In the genomic region with DNA sequence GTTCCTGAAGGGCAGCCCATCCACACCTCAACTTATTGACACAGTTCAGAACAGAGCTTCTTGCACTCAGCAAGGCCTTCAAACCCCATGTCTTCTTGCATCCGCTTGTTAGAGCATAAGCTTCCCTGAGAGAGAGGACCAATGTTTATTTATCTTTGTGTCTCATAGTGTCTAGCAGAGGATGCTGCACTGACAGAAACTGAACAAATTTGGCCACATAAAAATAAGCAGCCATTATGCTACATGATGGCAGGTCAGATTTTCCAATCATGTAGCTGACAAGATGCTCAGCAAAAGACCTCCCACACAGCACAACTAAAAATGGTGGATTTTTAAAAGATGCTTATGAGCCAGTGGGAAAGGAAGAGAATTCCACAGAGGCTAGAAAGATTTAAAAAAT, we compare ENCODE assay signal across 28 cellular contexts. TPM values are rescaled to one million over a fixed set of nuclear protein-coding genes. Genes with fewer than 3 reads are reported as not detected.
"Had no signal": no experiment of that assay in that cellular context is flagged by ENCODE, and none has a peak within 500 bp of the region (broad histone marks: within the 10 kb centered on the region; RNA-seq: fewer than 3 reads in every experiment).

No MANE protein-coding gene starts in this region.

- H2AFZ ChIP-seq: neural progenitor cell had no signal

- H3K9ac ChIP-seq: neural progenitor cell had no signal

- H3K4me3 ChIP-seq: left ventricle myocardium inferior, neural progenitor cell, ovary, right atrium auricular region, right lobe of liver, smooth muscle cell, tibial nerve, uterus had no signal

- H3K9me3 ChIP-seq: neutrophil, ovary, right atrium auricular region, right lobe of liver, uterus had no signal

- H3K27me3 ChIP-seq: neural progenitor cell, neutrophil, ovary, right atrium auricular region, right lobe of liver, tibial nerve, uterus had no signal

- H3K36me3 ChIP-seq: left ventricle myocardium inferior, neural progenitor cell, neutrophil, ovary, right atrium auricular region, right lobe of liver, tibial nerve, uterus had no signal

- H3K4me2 ChIP-seq: neural progenitor cell, smooth muscle cell had no signal

- DNase-seq: hippocampal formation; immature natural killer cell; kidney; left ventricle myocardium inferior; naive B cell; natural killer cell; nephron progenitor cell; occipital lobe; ovary; right lobe of liver; stimulated activated CD4-positive, alpha-beta T cell treated with anti-CD3 and anti-CD28 coated beads, Interleukin-1b, Interleukin-23, amount 100 ng/mL, for 48 hours; stimulated activated CD4-positive, alpha-beta T cell treated with anti-CD3 and anti-CD28 coated beads, Interleukin-2, amount 100 ng/mL, for 48 hours; stimulated activated CD4-positive, alpha-beta T cell treated with anti-CD3 and anti-CD28 coated beads, Interleukin-4, amount 100 ng/mL, for 4 hours; stimulated activated CD8-positive, alpha-beta memory T cell treated with anti-CD3 and anti-CD28 coated beads, Interleukin-4, amount 100 ng/mL, for 48 hours; stimulated activated naive CD4-positive, alpha-beta T cell treated with Interleukin-2 at 50 U/mL for 16 hours; stimulated activated naive CD8-positive, alpha-beta T cell treated with anti-CD3 and anti-CD28 coated beads, Interleukin-15, amount 100 ng/mL, for 72 hours; substantia nigra; uterus had no signal

- ATAC-seq: natural killer cell; right lobe of liver; stimulated activated memory B cell treated with anti-CD40 and anti-IgM and Interleukin-4, amounts not matched to agents 10 μg/mL and 1 μg/mL and 100 μg/mL, for 72 hours; stimulated activated naive CD8-positive, alpha-beta T cell treated with anti-CD3 and anti-CD28 coated beads, Interleukin-15, amount 100 ng/mL, for 72 hours had no signal

- H3K27ac ChIP-seq: left ventricle myocardium inferior, neural progenitor cell, neutrophil, ovary, right atrium auricular region, right lobe of liver, tibial nerve, uterus had no signal

- H3K4me1 ChIP-seq: right lobe of liver, uterus had no signal

RNA-seq across cellular contexts. Expression of gene SIGLEC15, which starts 38.1 kb away (rescaled TPM):
- total RNA-seq: lung microvascular endothelial cell, natural killer cell, occipital lobe, progenitor cell of endocrine pancreas, skeletal muscle tissue, temporal lobe had no signal
